In the genomic region with DNA sequence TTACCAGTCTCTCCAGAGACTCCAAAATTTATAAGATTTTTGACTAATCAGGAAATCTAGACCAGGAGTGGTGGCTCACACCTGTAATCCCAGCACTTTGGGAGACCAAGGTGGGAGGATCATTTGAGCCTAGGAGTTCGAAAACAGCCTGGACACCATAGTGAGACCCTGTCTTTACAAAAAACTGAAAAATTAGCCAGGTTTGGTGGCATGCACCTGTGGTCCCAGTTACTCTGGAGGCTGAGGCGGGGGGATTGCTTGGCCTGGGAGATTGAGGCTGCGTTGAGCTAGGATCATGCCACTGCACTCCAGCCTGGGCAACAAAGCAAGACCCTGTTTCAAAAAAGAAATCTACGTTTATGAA, we compare ENCODE assay signal across 10 cellular contexts. TPM values are rescaled to one million over a fixed set of nuclear protein-coding genes. Genes with fewer than 3 reads are reported as not detected.
A peak's percentile ranks its signal among the peaks of the same experiment; 100 is the strongest.
DNase-seq lines count a peak whose midpoint lies in the region; ATAC-seq and TF ChIP-seq lines count a peak whose summit lies in the region.
"Had no signal": no experiment of that assay in that cellular context is flagged by ENCODE, and none has a peak within 500 bp of the region (broad histone marks: within the 10 kb centered on the region; RNA-seq: fewer than 3 reads in every experiment).

No MANE protein-coding gene starts in this region.

- H2AFZ ChIP-seq in HCT116 (ENCODE audit: low read depth, low read length, poor library complexity, severe bottlenecking): no peak overlapping the region
- H2AFZ ChIP-seq: parathyroid adenoma had no signal

- RAD21 ChIA-PET in HCT116 (lab: Charles Lee; ENCODE audit: low non-redundant PET in 1 of 2, low total read pairs in 2 of 2, uncharacterized antibody in 2 of 2, unreplicated experiment in 2 of 2): interaction anchor here (0.7 to 1.3 kb wide), 4 partner anchors 9 to 64 kb away, joined by 3 to 5 read pairs (median 3); no protein-coding TSS in a partner anchor

- TF ChIP-seq RAD21 in HCT116 (IDR thresholded peaks at IDR 0.05; ENCODE audit: low read depth): no peak

- peaks cover 0 to 2% (median 0%) of the 10 kb centered on the region in 7 donors for H3K9me3 Mint-ChIP-seq in CD14-positive monocyte
- no peaks in the 10 kb centered on the region for H3K9me3 Mint-ChIP-seq in activated naive CD8-positive, alpha-beta T cell treated with anti-CD3 and anti-CD28 coated beads, Interleukin-2, amount 50 U/mL, for 24 hours
- H3K9me3 Mint-ChIP-seq in neural crest cell: no peaks in the 10 kb centered on the region

- no peak overlapping the region for H3K4me3 ChIP-seq in HCT116 (replicated peaks in 1 of 2; ENCODE audit: low read depth in 1 of 2, low read length in 2 of 2)
- H3K4me3 ChIP-seq in ascending aorta: no peak overlapping the region

- H4K20me1 ChIP-seq in HCT116 (ENCODE audit: insufficient read depth): no peaks in the 10 kb centered on the region

- ATAC-seq in HCT116: peak; percentile 7; the same call in 1 of the 2 replicates
- no peak for ATAC-seq in activated naive CD8-positive, alpha-beta T cell treated with anti-CD3 and anti-CD28 coated beads, Interleukin-2, amount 50 U/mL, for 24 hours
- ATAC-seq in HG02623 (IDR thresholded peaks at IDR 0.05; ENCODE audit: unreplicated experiment): no peak
- ATAC-seq in HG02588 (IDR thresholded peaks at IDR 0.05; ENCODE audit: unreplicated experiment): no peak

- no peaks in the 10 kb centered on the region for H3K79me2 ChIP-seq in HCT116 (ENCODE audit: insufficient read depth, low read length)
- H3K79me2 ChIP-seq: parathyroid adenoma had no signal

- H3K9me3 ChIP-seq in HCT116 (ENCODE audit: control insufficient read depth in 1 of 2, insufficient read depth in 1 of 2, low read depth in 1 of 2, low read length in 2 of 2) (no peaks in the 10 kb centered on the region), ascending aorta (no peaks in the 10 kb centered on the region)

- POLR2A ChIA-PET in HCT116 (lab: Charles Lee): interaction anchor here (1.1 kb wide), 1 partner anchor 136 kb away, joined by 5 read pairs; no protein-coding TSS in a partner anchor

- TF ChIP-seq CTCF in CD14-positive monocyte (IDR thresholded peaks at IDR 0.05) (peak; percentile 47), HCT116 (IDR thresholded peaks at IDR 0.05 in 2 of 3, conservative IDR thresholded peaks at IDR 0.05 in 1 of 3; ENCODE audit: borderline replicate concordance in 1 of 3, insufficient read depth in 1 of 3, low read depth in 2 of 3, low read length in 2 of 3) (no peak), neural crest cell (conservative IDR thresholded peaks at IDR 0.05) (peak; percentile 26), ascending aorta (IDR thresholded peaks at IDR 0.05) (no peak)

- no peak overlapping the region for H3K27ac ChIP-seq in HCT116 (ENCODE audit: low read depth, low read length)
- no peak overlapping the region for H3K27ac ChIP-seq in ascending aorta
- H3K27ac ChIP-seq: parathyroid adenoma had no signal

- peaks cover 0 to 4% (median 2%) of the 10 kb centered on the region in 3 donors for H3K27me3 Mint-ChIP-seq in CD14-positive monocyte (ENCODE audit: low read depth in 3 of 3)
- no peaks in the 10 kb centered on the region for H3K27me3 Mint-ChIP-seq in activated naive CD8-positive, alpha-beta T cell treated with anti-CD3 and anti-CD28 coated beads, Interleukin-2, amount 50 U/mL, for 24 hours
- no peaks in the 10 kb centered on the region for H3K27me3 Mint-ChIP-seq in neural crest cell (ENCODE audit: low read depth)

- TF ChIP-seq POLR2A in HCT116 (IDR thresholded peaks at IDR 0.05; ENCODE audit: borderline replicate concordance, extremely low read depth, insufficient read depth, insufficient read length): no peak

- no peaks in the 10 kb centered on the region for H3K27me3 ChIP-seq in HCT116 (ENCODE audit: insufficient read depth, low read length)
- no peaks in the 10 kb centered on the region for H3K27me3 ChIP-seq in ascending aorta

- no peaks in the 10 kb centered on the region for H3K9me2 ChIP-seq in HCT116 (ENCODE audit: insufficient read depth)

- H3K9ac ChIP-seq in HCT116 (ENCODE audit: low read length): no peak overlapping the region
- H3K9ac ChIP-seq: parathyroid adenoma had no signal

- CTCF ChIA-PET in HCT116 (lab: Charles Lee): interaction anchor here (0.8 to 3.1 kb wide), 13 partner anchors 9 to 982 kb away, joined by 3 to 32 read pairs (median 8); a partner anchor contains a TSS

- H3K4me3 Mint-ChIP-seq in CD14-positive monocyte: peak overlapping the region in 1 of 2 donors; percentile 85
- no peak overlapping the region for H3K4me3 Mint-ChIP-seq in activated naive CD8-positive, alpha-beta T cell treated with anti-CD3 and anti-CD28 coated beads, Interleukin-2, amount 50 U/mL, for 24 hours
- no peak overlapping the region for H3K4me3 Mint-ChIP-seq in neural crest cell

- H3K4me1 ChIP-seq in HCT116 (ENCODE audit: control insufficient read depth in 1 of 2, insufficient read depth in 2 of 2, low read length in 2 of 2) (peaks cover 0 to 4% of the 10 kb centered on the region in 2 experiments; a peak in 1 of 4 replicates), ascending aorta (no peaks in the 10 kb centered on the region)
- H3K4me1 ChIP-seq: parathyroid adenoma had no signal

- H3K4me1 Mint-ChIP-seq in CD14-positive monocyte (peaks cover 26% of the 10 kb centered on the region), neural crest cell (peaks cover 8% of the 10 kb centered on the region)
- peaks cover 49% of the 10 kb centered on the region for H3K4me1 Mint-ChIP-seq in activated naive CD8-positive, alpha-beta T cell treated with anti-CD3 and anti-CD28 coated beads, Interleukin-2, amount 50 U/mL, for 24 hours

- H3K27ac Mint-ChIP-seq in CD14-positive monocyte: no peak overlapping the region
- H3K27ac Mint-ChIP-seq in activated naive CD8-positive, alpha-beta T cell treated with anti-CD3 and anti-CD28 coated beads, Interleukin-2, amount 50 U/mL, for 24 hours: peak overlapping the region; percentile 85
- no peak overlapping the region for H3K27ac Mint-ChIP-seq in neural crest cell (ENCODE audit: unreplicated experiment)

- peaks cover 4 to 18% of the 10 kb centered on the region in 2 experiments; a peak in 2 of 4 replicates for H3K36me3 ChIP-seq in HCT116 (ENCODE audit: control insufficient read depth in 1 of 2, insufficient read depth in 2 of 2, low read length in 2 of 2)
- H3K36me3 ChIP-seq in ascending aorta: peaks cover 84 to 86% of the 10 kb centered on the region in 2 donors

- H3K36me3 Mint-ChIP-seq in CD14-positive monocyte: peaks cover 0 to 3% of the 10 kb centered on the region in 2 donors
- peaks cover 46% of the 10 kb centered on the region for H3K36me3 Mint-ChIP-seq in activated naive CD8-positive, alpha-beta T cell treated with anti-CD3 and anti-CD28 coated beads, Interleukin-2, amount 50 U/mL, for 24 hours (ENCODE audit: low read depth)
- H3K36me3 Mint-ChIP-seq in neural crest cell (ENCODE audit: low read depth): peaks cover 9% of the 10 kb centered on the region

- no peak for DNase-seq in CD14-positive monocyte (ENCODE audit: low spot score)
- no peak for DNase-seq in HCT116 (ENCODE audit: low read depth, low spot score)
- no peak for DNase-seq in activated naive CD8-positive, alpha-beta T cell treated with anti-CD3 and anti-CD28 coated beads, Interleukin-2, amount 50 U/mL, for 24 hours
- DNase-seq in neural crest cell (ENCODE audit: low read depth, low spot score): no peak
- no peak for DNase-seq in ascending aorta (ENCODE audit: low spot score in 2 of 2)
- DNase-seq in nucleus accumbens (lab: John Stamatoyannopoulos, UW): no peak

- H3K4me2 ChIP-seq in HCT116 (ENCODE audit: low read length): no peak overlapping the region

- no TSS peak for BruUV-seq in HCT116 (replicated peaks; lab: Mats Ljungman, UMichigan)

- intact Hi-C loops in CD14-positive monocyte (cut with micrococcal nuclease) (loop anchor here in 1 of 2 donors (10.0 kb wide), 1 partner anchor 139 kb away; no protein-coding TSS in a partner anchor), HCT116 (cut with micrococcal nuclease) (loop anchor here (5.0 kb wide), 1 partner anchor 148 kb away; no protein-coding TSS in a partner anchor), ascending aorta (cut with DNase I) (loop anchor here (1.0 to 2.0 kb wide), 2 partner anchors 11 to 63 kb away; a partner anchor contains a TSS)

TF ChIP-seq in HCT116, 20 proteins besides CTCF, POLR2A, EP300 and RAD21:
- TF ChIP-seq JUND (IDR thresholded peaks at IDR 0.05): no peak
- no peak for TF ChIP-seq EZH2phosphoT487 (IDR thresholded peaks at IDR 0.05; ENCODE audit: borderline replicate concordance)
- no peak for TF ChIP-seq CEBPB (IDR thresholded peaks at IDR 0.05; ENCODE audit: low read depth)
- no peak for TF ChIP-seq ZNF274 (IDR thresholded peaks at IDR 0.05; ENCODE audit: low read depth, low read length)
- TF ChIP-seq ELF1 (IDR thresholded peaks at IDR 0.05; ENCODE audit: borderline replicate concordance, low read depth): no peak
- TF ChIP-seq POLR2AphosphoS5 (IDR thresholded peaks at IDR 0.05; ENCODE audit: low read depth, low read length): no peak
- TF ChIP-seq EGR1 (IDR thresholded peaks at IDR 0.05; ENCODE audit: low read depth): no peak
- TF ChIP-seq, protein P1, sequence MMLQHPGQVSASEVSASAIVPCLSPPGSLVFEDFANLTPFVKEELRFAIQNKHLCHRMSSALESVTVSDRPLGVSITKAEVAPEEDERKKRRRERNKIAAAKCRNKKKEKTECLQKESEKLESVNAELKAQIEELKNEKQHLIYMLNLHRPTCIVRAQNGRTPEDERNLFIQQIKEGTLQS (IDR thresholded peaks at IDR 0.05): no peak

RNA-seq across cellular contexts. Expression of a gene that starts 10.0 kb away (rescaled TPM):
- under 1 TPM; 0.46 to 0.98 TPM for polyA plus RNA-seq in CD14-positive monocyte
- 22.1 TPM for total RNA-seq in HCT116 (2021; ENCODE audit: unreplicated experiment)
- 12.6 and 12.7 TPM in 2 replicates for polyA plus RNA-seq in HCT116 (2012)
- total RNA-seq in neural crest cell: 44.2 and 48.0 TPM in 2 replicates
- total RNA-seq in ascending aorta: 173 TPM

RNA-seq across cellular contexts. Expression of a gene that starts 14.4 kb away (rescaled TPM):
- polyA plus RNA-seq in CD14-positive monocyte: under 1 TPM in 1 of 2 donors, not detected in 1; 0.09 TPM
- total RNA-seq in HCT116 (2021; ENCODE audit: unreplicated experiment) (not detected), neural crest cell (not detected in 2 replicates), ascending aorta (not detected)
- 0.07 TPM in 1 of 2 replicates, not detected in the other for polyA plus RNA-seq in HCT116 (2012)
- polyA plus RNA-seq: liver had no signal

Comparison
In these comparisons a context has a peak if more than half of its experiments do, and no peak if none do; other contexts are left out.
1. CTCF ChIP-seq: peak in CD14-positive monocyte (single experiment) and neural crest cell (single experiment); none in HCT116 (0 of 3) and ascending aorta (0 of 3).